In the genomic region with DNA sequence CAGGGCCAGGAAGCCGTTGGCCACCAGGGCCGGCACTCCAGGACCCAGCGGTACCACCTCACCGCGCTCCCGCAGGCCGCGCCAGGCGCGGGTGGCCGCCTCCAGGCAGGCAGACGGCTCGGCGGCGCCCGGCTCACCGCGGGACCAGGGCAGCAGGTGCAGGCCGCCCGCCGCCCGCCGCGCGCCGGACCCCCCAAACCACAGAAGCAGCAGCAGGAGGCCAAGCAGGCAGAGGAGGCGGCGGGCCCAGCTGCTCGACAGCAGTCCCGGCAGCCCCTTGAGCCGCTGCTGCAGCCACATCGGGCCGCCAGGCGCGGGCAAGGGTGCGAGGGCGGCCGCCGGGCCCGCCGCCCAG, we compare ENCODE assay signal across 7 cellular contexts. TPM values are rescaled to one million over a fixed set of nuclear protein-coding genes. Genes with fewer than 3 reads are reported as not detected.
DNase-seq lines count a peak whose midpoint lies in the region; ATAC-seq and TF ChIP-seq lines count a peak whose summit lies in the region.

No MANE protein-coding gene starts in this region.

- intact Hi-C loops in left lung (cut with DNase I) (no loop called here), uterus (cut with DNase I; ENCODE audit: low total_unique reads) (no loop called here)

- peaks cover 26 to 69% of the 10 kb centered on the region in 2 donors for H3K4me1 ChIP-seq in left lung
- peaks cover 0 to 22% of the 10 kb centered on the region in 2 donors for H3K4me1 ChIP-seq in uterus

- peak; percentile 22 for ATAC-seq in GM19372 (IDR thresholded peaks at IDR 0.05; ENCODE audit: low read depth, unreplicated experiment)
- ATAC-seq in HG03095 (IDR thresholded peaks at IDR 0.05; ENCODE audit: unreplicated experiment): peak; percentile 10
- ATAC-seq in left lung: no peak
- ATAC-seq in HG02840 (IDR thresholded peaks at IDR 0.05; ENCODE audit: low FRiP score, unreplicated experiment): no peak

- H3K27ac ChIP-seq in left lung (peak overlapping the region in 1 of 2 donors; percentile 80), uterus (peak overlapping the region in 1 of 2 donors; percentile 82)

- H3K36me3 ChIP-seq in left lung: peaks cover 0 to 30% of the 10 kb centered on the region in 2 donors
- H3K36me3 ChIP-seq in uterus: no peaks in the 10 kb centered on the region

- H3K4me3 ChIP-seq in left lung (peak overlapping the region; percentile 45 to 69), uterus (peak overlapping the region; percentile 38 to 62)

- H3K9me3 ChIP-seq in left lung: no peaks in the 10 kb centered on the region
- H3K9me3 ChIP-seq in uterus: no peaks in the 10 kb centered on the region

- DNase-seq in activated effector memory CD4-positive, alpha-beta T cell treated with anti-CD3 and anti-CD28 coated beads, Interleukin-2, amount 50 U/mL, for 16 hours: peak; percentile 68
- peak in 1 of 2 donors; percentile 88 for DNase-seq in left lung
- no peak for DNase-seq in uterus
- no peak for DNase-seq in medulla oblongata (ENCODE audit: extremely low spot score)

- no peaks in the 10 kb centered on the region for H3K27me3 ChIP-seq in left lung
- H3K27me3 ChIP-seq in uterus: no peaks in the 10 kb centered on the region

- no peak for TF ChIP-seq POLR2A in uterus (IDR thresholded peaks at IDR 0.05)

- TF ChIP-seq CTCF in left lung (IDR thresholded peaks at IDR 0.05) (no peak), uterus (IDR thresholded peaks at IDR 0.05) (no peak)

RNA-seq across cellular contexts. Expression of gene KIAA2013, which starts 0.3 kb away (rescaled TPM):
- total RNA-seq in left lung: 10 to 100 TPM; 42.9 to 43.3 TPM
- total RNA-seq in uterus: 10 to 100 TPM; 33.1 to 60.7 (median 39.7) TPM

RNA-seq across cellular contexts. Expression of gene PLOD1, which starts 8.6 kb away (rescaled TPM):
- total RNA-seq in left lung: 100 to 1,000 TPM; 114 to 159 TPM
- total RNA-seq in uterus: 100 to 1,000 TPM in 1 of 4 donors, 10 to 100 TPM in 3; 14.6 to 324 (median 55.8) TPM

RNA-seq across cellular contexts. Expression of gene MFN2, which starts 54.3 kb away (rescaled TPM):
- 10 to 100 TPM; 75.4 to 82.0 TPM for total RNA-seq in left lung
- 10 to 100 TPM; 15.6 to 69.5 (median 35.1) TPM for total RNA-seq in uterus

Comparison
In these comparisons a context has a peak if more than half of its experiments do, and no peak if none do; other contexts are left out.
1. ATAC-seq: peak in GM19372 (single experiment) and HG03095 (single experiment); none in left lung (single experiment) and HG02840 (single experiment).